In the genomic region with DNA sequence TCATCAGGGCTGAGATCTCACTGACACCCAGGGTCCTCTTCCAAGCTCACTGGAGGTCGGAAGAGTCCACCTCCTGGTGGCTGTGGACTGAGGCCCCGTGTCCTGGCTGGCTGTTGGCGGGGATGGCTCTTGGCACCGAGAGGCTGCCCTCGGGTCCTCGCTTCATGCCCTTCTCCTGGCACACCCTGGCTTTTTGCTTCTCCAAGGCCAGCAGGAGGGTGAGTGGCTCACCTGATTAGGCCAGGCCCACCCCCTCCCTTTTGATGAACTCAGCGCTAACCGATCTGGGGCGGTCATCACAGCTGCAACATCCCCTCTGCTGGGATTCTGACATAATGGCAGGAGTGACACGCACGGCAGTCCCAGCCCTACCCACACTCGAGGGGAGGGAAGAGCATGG, we compare ENCODE assay signal across 1 cellular context.
A peak's percentile ranks its signal among the peaks of the same experiment; 100 is the strongest.
TF ChIP-seq lines count a peak whose summit lies in the region.

No MANE protein-coding gene starts in this region.

TF ChIP-seq in K562, 482 proteins besides CTCF, POLR2A, EP300 and RAD21:
- TF ChIP-seq POLR2G (IDR thresholded peaks at IDR 0.05; ENCODE audit: low read depth, low read length) (peak; percentile 65), ZNF3 (CRISPR knock-in tag; IDR thresholded peaks at IDR 0.05) (no peak), RBFOX2 (IDR thresholded peaks at IDR 0.05; ENCODE audit: low read depth, low read length) (peak; percentile 59), ZNF134 (CRISPR knock-in tag; conservative IDR thresholded peaks at IDR 0.05) (peak; percentile 97)
